In the genomic region with DNA sequence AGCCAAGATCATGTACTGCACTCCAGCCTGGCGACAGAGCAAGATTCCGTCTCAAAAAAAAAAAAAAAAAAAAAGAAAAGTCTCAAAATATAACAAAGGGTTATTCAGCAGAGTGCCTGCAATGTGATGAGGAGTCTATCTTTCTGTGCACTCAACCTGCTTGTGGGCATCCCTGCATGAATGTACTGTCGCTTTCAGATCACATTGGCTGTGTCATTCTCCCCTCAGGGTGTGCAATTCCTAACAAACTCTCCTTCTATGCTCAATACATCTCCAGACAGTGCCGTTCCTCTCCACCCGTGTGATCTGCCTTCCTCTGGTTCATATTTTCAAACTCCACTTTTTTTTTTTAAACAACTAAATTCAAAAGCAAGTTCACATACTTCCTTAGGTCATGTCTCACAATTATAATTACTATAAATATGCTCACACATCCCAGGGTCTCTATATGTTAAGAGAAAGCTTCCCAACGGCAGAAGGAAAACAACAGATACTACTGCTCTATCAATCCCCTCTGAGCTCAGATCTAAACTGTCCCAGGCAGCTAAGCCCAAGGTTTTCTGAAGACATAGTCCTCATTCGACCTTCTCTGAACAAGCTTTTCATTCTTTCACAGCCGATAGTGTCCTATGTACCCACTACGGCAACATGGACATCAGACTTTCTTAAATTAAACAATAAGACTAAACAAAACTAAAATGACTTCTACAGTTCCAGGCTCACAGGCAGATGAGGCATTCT, we compare ENCODE assay signal across 17 cellular contexts.
"Had no signal": no experiment of that assay in that cellular context is flagged by ENCODE, and none has a peak within 500 bp of the region (broad histone marks: within the 10 kb centered on the region; RNA-seq: fewer than 3 reads in every experiment).

No MANE protein-coding gene starts in this region.

- H3K36me3 ChIP-seq: sigmoid colon, thoracic aorta, transverse colon had no signal

- H3K9me3 ChIP-seq: heart left ventricle, mucosa of descending colon, sigmoid colon, thoracic aorta, transverse colon had no signal

- H3K27ac ChIP-seq: heart left ventricle, sigmoid colon, skin epidermis, thoracic aorta, transverse colon had no signal

- H3K4me3 ChIP-seq: heart left ventricle, mucosa of descending colon, sigmoid colon, skin epidermis, thoracic aorta, transverse colon had no signal

- H3K4me1 Mint-ChIP-seq: stimulated activated naive CD8-positive, alpha-beta T cell treated with anti-CD3 and anti-CD28 coated beads, Interleukin-15, amount 100 ng/mL, for 72 hours had no signal

- H3K4me1 ChIP-seq: sigmoid colon, transverse colon had no signal

- H3K9me3 Mint-ChIP-seq: effector memory CD8-positive, alpha-beta T cell; naive thymus-derived CD8-positive, alpha-beta T cell; stimulated activated naive B cell treated with anti-CD40 and anti-IgM and Interleukin-4, amounts not matched to agents 10 μg/mL and 1 μg/mL and 100 μg/mL, for 72 hours; stimulated activated naive CD8-positive, alpha-beta T cell treated with anti-CD3 and anti-CD28 coated beads, Interleukin-15, amount 100 ng/mL, for 72 hours had no signal

- H3K27me3 Mint-ChIP-seq: effector memory CD8-positive, alpha-beta T cell; naive thymus-derived CD8-positive, alpha-beta T cell; stimulated activated naive B cell treated with anti-CD40 and anti-IgM and Interleukin-4, amounts not matched to agents 10 μg/mL and 1 μg/mL and 100 μg/mL, for 72 hours; stimulated activated naive CD8-positive, alpha-beta T cell treated with anti-CD3 and anti-CD28 coated beads, Interleukin-15, amount 100 ng/mL, for 72 hours had no signal

- DNase-seq: effector memory CD8-positive, alpha-beta T cell; erythroblast; heart left ventricle; hypothalamus; kidney glomerular epithelial cell; mammary epithelial cell; mucosa of descending colon; naive thymus-derived CD8-positive, alpha-beta T cell; posterior cingulate gyrus; sigmoid colon; stimulated activated CD4-positive, alpha-beta T cell treated with anti-CD3 and anti-CD28 coated beads, Interleukin-2, amount 100 ng/mL, for 24 hours; stimulated activated CD4-positive, alpha-beta T cell treated with anti-CD3 and anti-CD28 coated beads, Interleukin-4, amount 100 ng/mL, for 4 hours; stimulated activated naive B cell treated with anti-CD40 and anti-IgM and Interleukin-4, amounts not matched to agents 10 μg/mL and 1 μg/mL and 100 μg/mL, for 72 hours; stimulated activated naive CD8-positive, alpha-beta T cell treated with anti-CD3 and anti-CD28 coated beads, Interleukin-15, amount 100 ng/mL, for 72 hours; transverse colon had no signal

- H3K27me3 ChIP-seq: heart left ventricle, sigmoid colon, transverse colon had no signal

- H3K4me3 Mint-ChIP-seq: effector memory CD8-positive, alpha-beta T cell; naive thymus-derived CD8-positive, alpha-beta T cell; stimulated activated naive B cell treated with anti-CD40 and anti-IgM and Interleukin-4, amounts not matched to agents 10 μg/mL and 1 μg/mL and 100 μg/mL, for 72 hours; stimulated activated naive CD8-positive, alpha-beta T cell treated with anti-CD3 and anti-CD28 coated beads, Interleukin-15, amount 100 ng/mL, for 72 hours had no signal

- H3K27ac Mint-ChIP-seq: effector memory CD8-positive, alpha-beta T cell; stimulated activated naive B cell treated with anti-CD40 and anti-IgM and Interleukin-4, amounts not matched to agents 10 μg/mL and 1 μg/mL and 100 μg/mL, for 72 hours; stimulated activated naive CD8-positive, alpha-beta T cell treated with anti-CD3 and anti-CD28 coated beads, Interleukin-15, amount 100 ng/mL, for 72 hours had no signal
